ENCODE assay signal across 8 cellular contexts in the genomic region with DNA sequence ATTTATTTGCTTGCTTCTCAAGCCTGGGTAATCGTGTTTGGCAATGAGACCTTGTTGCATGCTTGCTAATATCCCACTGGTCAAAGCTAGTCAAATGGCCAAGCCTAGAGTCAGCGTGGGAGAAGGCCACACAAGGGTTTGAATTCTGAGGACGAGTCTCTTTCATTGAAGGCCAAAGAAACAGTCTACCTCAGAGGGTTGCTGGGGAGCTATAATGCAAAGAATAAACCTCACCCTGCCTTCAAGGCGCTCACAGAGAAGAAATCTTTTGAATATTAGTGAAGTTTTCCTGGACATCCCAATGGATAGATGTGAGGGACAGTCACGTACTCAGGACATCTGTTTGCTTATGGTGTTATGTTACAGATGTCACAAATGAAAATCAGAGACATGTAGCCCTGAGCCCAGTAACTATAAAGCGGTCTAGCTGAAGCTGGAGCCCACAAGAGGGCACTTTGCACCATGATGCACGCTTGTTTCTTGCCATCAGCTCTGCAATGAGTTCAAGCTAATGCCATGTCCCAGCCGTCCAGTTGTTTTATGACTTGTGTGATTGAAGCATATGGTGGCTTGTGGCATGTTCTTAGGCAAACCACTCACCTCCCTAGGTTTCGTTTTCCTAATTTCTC. TPM values are rescaled to one million over a fixed set of nuclear protein-coding genes. Genes with fewer than 3 reads are reported as not detected.
DNase-seq lines count a peak whose midpoint lies in the region; ATAC-seq and TF ChIP-seq lines count a peak whose summit lies in the region.

No MANE protein-coding gene starts in this region.

- ATAC-seq in GM18870 (IDR thresholded peaks at IDR 0.05; ENCODE audit: unreplicated experiment) (peak; percentile 87), HG03139 (IDR thresholded peaks at IDR 0.05; ENCODE audit: unreplicated experiment) (peak; percentile 84), heart right ventricle (peak; percentile 87 to 94 (median 90))

- DNase-seq in CD1c-positive myeloid dendritic cell (ENCODE audit: extremely low spot score) (peak; percentile 43), NCI-H774 (lab: John Stamatoyannopoulos, UW) (peak; percentile 60), heart right ventricle (peak; percentile 27 to 60), retinal pigment epithelial cell (ENCODE audit: low read depth) (no peak), middle frontal gyrus (ENCODE audit: extremely low spot score, low spot score) (no peak)

- peak; percentile 12 to 70 (median 58) for TF ChIP-seq CTCF in heart right ventricle (IDR thresholded peaks at IDR 0.05)
- peak; percentile 49 for TF ChIP-seq CTCF in retinal pigment epithelial cell (conservative IDR thresholded peaks at IDR 0.05; ENCODE audit: low read depth, low read length)

- 48 to 64% methylated on average over 9 of the region's 9 CpGs for WGBS in heart right ventricle, 2 donors

- no peaks in the 10 kb centered on the region for H3K36me3 Mint-ChIP-seq in activated naive CD8-positive, alpha-beta T cell

- peaks cover 15% of the 10 kb centered on the region for H3K27me3 Mint-ChIP-seq in activated naive CD8-positive, alpha-beta T cell

- H3K4me3 ChIP-seq in heart right ventricle = peak overlapping the region; percentile 36 to 68 (median 55)
- no peak overlapping the region for H3K4me3 ChIP-seq in retinal pigment epithelial cell (ENCODE audit: low read length)

- no peaks in the 10 kb centered on the region for H3K27me3 ChIP-seq in heart right ventricle

- H3K4me1 ChIP-seq in heart right ventricle = peaks cover 0 to 21% (median 12%) of the 10 kb centered on the region in 9 donors

- intact Hi-C loops in heart right ventricle (cut with DNase I) = loop anchor here in 9 of 10 donors (2.0 to 10.0 kb wide), 7 partner anchors 64 to 127 kb away; a partner anchor contains a TSS

- peak overlapping the region; percentile 82 for H3K4me3 Mint-ChIP-seq in activated naive CD8-positive, alpha-beta T cell

- H3K9me3 Mint-ChIP-seq in activated naive CD8-positive, alpha-beta T cell (ENCODE audit: low read depth) = no peaks in the 10 kb centered on the region

- H3K36me3 ChIP-seq in heart right ventricle = no peaks in the 10 kb centered on the region

- H3K9me3 ChIP-seq in heart right ventricle = no peaks in the 10 kb centered on the region

- no peak overlapping the region for H3K27ac Mint-ChIP-seq in activated naive CD8-positive, alpha-beta T cell

- peaks cover 23% of the 10 kb centered on the region for H3K4me1 Mint-ChIP-seq in activated naive CD8-positive, alpha-beta T cell (ENCODE audit: low read depth)

- peak overlapping the region in 6 of 10 donors; percentile 17 to 72 (median 66) for H3K27ac ChIP-seq in heart right ventricle

RNA-seq across cellular contexts. Expression of a gene that starts 1.1 kb away (rescaled TPM):
- total RNA-seq in heart right ventricle = 10 to 100 TPM in 1 of 10 donors, 1 to 10 TPM in 9; 2.8 to 19.7 (median 4.0) TPM
- under 1 TPM; 0.66 to 0.83 TPM for polyA plus RNA-seq in heart right ventricle

RNA-seq across cellular contexts. Expression of a gene that starts 36.6 kb away (rescaled TPM):
- total RNA-seq in heart right ventricle = 10 to 100 TPM in 6 of 10 donors, 1 to 10 TPM in 4; 8.0 to 13.7 (median 10.5) TPM
- polyA plus RNA-seq in heart right ventricle = 1 to 10 TPM; 1.2 to 4.4 TPM

Comparison
In these comparisons a context has a peak if more than half of its experiments do, and no peak if none do; other contexts are left out.
1. DNase-seq: peak in CD1c-positive myeloid dendritic cell (single experiment), NCI-H774 (single experiment) and heart right ventricle (2 of 2); none in retinal pigment epithelial cell (single experiment) and middle frontal gyrus (single experiment).
2. Peak in every context shown above with its lines, with median percentiles within 50 percentile points of each other: ATAC-seq.